8 cellular contexts compared by ENCODE assay signal in the genomic region with DNA sequence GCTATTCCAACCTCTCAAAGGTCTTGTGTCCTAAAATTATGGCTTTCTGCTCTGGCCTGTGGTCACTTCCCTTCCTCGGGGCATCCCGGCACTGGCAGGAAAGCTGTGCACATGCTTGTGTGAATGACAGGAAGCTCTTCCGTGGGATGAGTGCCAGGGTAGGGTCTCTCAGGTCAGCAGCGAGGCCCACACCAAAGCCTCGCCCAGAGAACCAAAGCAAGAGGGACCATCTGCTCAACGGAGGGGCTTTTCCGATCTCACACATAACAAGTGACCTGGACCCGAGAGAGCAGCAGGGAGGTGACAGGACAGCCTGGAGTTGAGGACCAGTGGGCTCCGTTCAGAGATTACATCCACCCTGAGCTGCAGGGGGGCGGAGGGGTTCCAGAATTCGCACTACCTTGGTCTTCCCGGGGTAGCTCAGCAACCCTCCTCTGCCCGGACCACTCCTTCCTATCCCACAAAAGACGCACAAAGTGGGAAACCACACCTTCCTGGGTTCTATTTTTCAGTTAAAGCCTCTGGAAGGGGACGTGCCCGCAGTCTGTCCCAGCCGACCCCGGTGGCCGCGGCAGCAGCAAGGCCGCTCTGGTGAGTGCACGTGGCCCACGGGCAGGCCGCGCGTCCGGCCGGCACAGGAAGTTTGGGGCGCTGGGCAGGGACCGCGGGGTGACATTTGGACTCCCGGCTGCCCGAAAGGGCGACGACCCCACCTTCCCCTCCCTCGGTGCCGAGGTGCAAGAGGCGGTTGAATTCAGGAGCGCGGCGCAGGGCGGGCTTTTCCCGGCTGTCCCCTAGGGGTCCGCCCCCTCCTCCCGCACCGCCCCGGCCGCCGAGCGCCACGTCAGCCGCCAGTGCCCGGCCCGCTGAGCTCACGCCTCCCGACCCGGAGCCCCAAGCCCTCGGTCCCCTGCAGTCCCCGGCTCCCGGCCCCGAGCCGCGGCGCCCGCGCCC. TPM values are rescaled to one million over a fixed set of nuclear protein-coding genes. Genes with fewer than 3 reads are reported as not detected.
A peak's percentile ranks its signal among the peaks of the same experiment; 100 is the strongest.
DNase-seq lines count a peak whose midpoint lies in the region; ATAC-seq and TF ChIP-seq lines count a peak whose summit lies in the region.

No MANE protein-coding gene starts in this region.

- CTCF ChIA-PET in WTC11 (lab: Charles Lee) = interaction anchor here (1.0 to 1.3 kb wide), 3 partner anchors 10 to 187 kb away, joined by 3 to 7 read pairs (median 4); a partner anchor contains a TSS

- peaks cover 1% of the 10 kb centered on the region for H3K36me3 ChIP-seq in lower lobe of right lung

- TF ChIP-seq CTCF in WTC11 (IDR thresholded peaks at IDR 0.05) (no peak), dorsolateral prefrontal cortex (IDR thresholded peaks at IDR 0.05 in 54 of 56, conservative IDR thresholded peaks at IDR 0.05 in 2 of 56; ENCODE audit: low read depth in 1 of 56, partially characterized antibody in 56 of 56) (no peak), lower lobe of right lung (IDR thresholded peaks at IDR 0.05) (no peak)

- H3K27me3 ChIP-seq in dorsolateral prefrontal cortex = no peaks in the 10 kb centered on the region
- H3K27me3 ChIP-seq in lower lobe of right lung (ENCODE audit: low read depth) = no peaks in the 10 kb centered on the region

- H3K27ac Mint-ChIP-seq in IgD-negative memory B cell (peak overlapping the region; percentile 59 to 85 (median 84)), WTC11 (peak overlapping the region; percentile 44; the same call in 1 of the 2 replicates)

- H3K9me3 ChIP-seq in lower lobe of right lung = no peaks in the 10 kb centered on the region

- H3K4me3 Mint-ChIP-seq in IgD-negative memory B cell (peak overlapping the region; percentile 82 to 94 (median 88)), WTC11 (peak overlapping the region; percentile 77)

- no peaks in the 10 kb centered on the region for H3K27me3 Mint-ChIP-seq in IgD-negative memory B cell
- no peaks in the 10 kb centered on the region; the same call in 1 of the 2 replicates for H3K27me3 Mint-ChIP-seq in WTC11 (ENCODE audit: low read depth)

- H3K4me3 ChIP-seq in dorsolateral prefrontal cortex (peak overlapping the region; percentile 60 to 87 (median 78)), lower lobe of right lung (peak overlapping the region; percentile 81)

- ATAC-seq in GM21529 (IDR thresholded peaks at IDR 0.05; ENCODE audit: unreplicated experiment) (peak; percentile 43), WTC11 (peak; percentile 60), lower lobe of right lung (peak; percentile 74 to 89)

- POLR2A ChIA-PET in WTC11 (lab: Charles Lee) = interaction anchor here (0.5 to 0.6 kb wide), 2 partner anchors 48 to 1130 kb away, joined by 3 to 9 read pairs; no protein-coding TSS in a partner anchor

- H3K36me3 Mint-ChIP-seq in IgD-negative memory B cell (peaks cover 5% of the 10 kb centered on the region), WTC11 (peaks cover 4% of the 10 kb centered on the region; the same call in 1 of the 2 replicates)

- H3K9me3 Mint-ChIP-seq in IgD-negative memory B cell (no peaks in the 10 kb centered on the region), WTC11 (no peaks in the 10 kb centered on the region)

- H3K4me1 ChIP-seq in lower lobe of right lung = peaks cover 41% of the 10 kb centered on the region

- DNase-seq in DMS53 treated with DMSO at 0.1 percent for 48 hours (lab: John Stamatoyannopoulos, UW; ENCODE audit: unreplicated experiment) = peak; percentile 19
- DNase-seq in WTC11 (ENCODE audit: low spot score) = peak; percentile 75
- peak in 7 of 10 donors; percentile 36 to 71 (median 42) for DNase-seq in dorsolateral prefrontal cortex
- DNase-seq in lower lobe of right lung = peak; percentile 71
- DNase-seq in stimulated activated CD8-positive, alpha-beta memory T cell treated with anti-CD3 and anti-CD28 coated beads, Interleukin-4, amount 100 ng/mL, for 24 hours (ENCODE audit: low read depth) = peak; percentile 37
- no peak for DNase-seq in H4 (ENCODE audit: low spot score)

- H3K4me1 Mint-ChIP-seq in IgD-negative memory B cell = peaks cover 18 to 26% (median 24%) of the 10 kb centered on the region in 3 donors
- H3K4me1 Mint-ChIP-seq in WTC11 = peaks cover 9% of the 10 kb centered on the region

- H3K27ac ChIP-seq in dorsolateral prefrontal cortex (peak overlapping the region in 35 of 59 donors; percentile 2 to 90 (median 36)), lower lobe of right lung (peak overlapping the region; percentile 68)

- intact Hi-C loops in dorsolateral prefrontal cortex (cut with DNase I) (loop anchor here (2.0 to 10.0 kb wide), 6 partner anchors 65 to 185 kb away; a partner anchor contains a TSS), lower lobe of right lung (cut with DNase I) (no loop called here)

TF ChIP-seq in WTC11, 78 proteins besides CTCF, POLR2A, EP300 and RAD21 (continues in another document):
- no peak for TF ChIP-seq NFYB (CRISPR knock-in tag; conservative IDR thresholded peaks at IDR 0.05; ENCODE audit: low read depth)
- peak; percentile 75; the same call in 1 of the 2 replicates for TF ChIP-seq NFE2L1 (CRISPR knock-in tag; IDR thresholded peaks at IDR 0.05)
- no peak for TF ChIP-seq FOXJ3 (CRISPR knock-in tag; IDR thresholded peaks at IDR 0.05; ENCODE audit: borderline replicate concordance)
- TF ChIP-seq, protein P1, sequence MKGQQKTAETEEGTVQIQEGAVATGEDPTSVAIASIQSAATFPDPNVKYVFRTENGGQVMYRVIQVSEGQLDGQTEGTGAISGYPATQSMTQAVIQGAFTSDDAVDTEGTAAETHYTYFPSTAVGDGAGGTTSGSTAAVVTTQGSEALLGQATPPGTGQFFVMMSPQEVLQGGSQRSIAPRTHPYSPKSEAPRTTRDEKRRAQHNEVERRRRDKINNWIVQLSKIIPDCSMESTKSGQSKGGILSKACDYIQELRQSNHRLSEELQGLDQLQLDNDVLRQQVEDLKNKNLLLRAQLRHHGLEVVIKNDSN (CRISPR knock-in tag; IDR thresholded peaks at IDR 0.05) = 0 out of 2 replicates have a peak, but pooled peaks have one; percentile 44
- TF ChIP-seq, protein P2, sequence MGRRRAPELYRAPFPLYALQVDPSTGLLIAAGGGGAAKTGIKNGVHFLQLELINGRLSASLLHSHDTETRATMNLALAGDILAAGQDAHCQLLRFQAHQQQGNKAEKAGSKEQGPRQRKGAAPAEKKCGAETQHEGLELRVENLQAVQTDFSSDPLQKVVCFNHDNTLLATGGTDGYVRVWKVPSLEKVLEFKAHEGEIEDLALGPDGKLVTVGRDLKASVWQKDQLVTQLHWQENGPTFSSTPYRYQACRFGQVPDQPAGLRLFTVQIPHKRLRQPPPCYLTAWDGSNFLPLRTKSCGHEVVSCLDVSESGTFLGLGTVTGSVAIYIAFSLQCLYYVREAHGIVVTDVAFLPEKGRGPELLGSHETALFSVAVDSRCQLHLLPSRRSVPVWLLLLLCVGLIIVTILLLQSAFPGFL (CRISPR knock-in tag; IDR thresholded peaks at IDR 0.05; ENCODE audit: borderline replicate concordance) = peak; percentile 79; the same call in 1 of the 2 replicates
- peak; percentile 68; the same call in 1 of the 2 replicates for TF ChIP-seq ELF4 (CRISPR knock-in tag; IDR thresholded peaks at IDR 0.05; ENCODE audit: low read depth)
- TF ChIP-seq ESRRA (CRISPR knock-in tag; IDR thresholded peaks at IDR 0.05; ENCODE audit: borderline replicate concordance) = 0 out of 2 replicates have a peak, but pooled peaks have one; percentile 23
- TF ChIP-seq, protein P3, sequence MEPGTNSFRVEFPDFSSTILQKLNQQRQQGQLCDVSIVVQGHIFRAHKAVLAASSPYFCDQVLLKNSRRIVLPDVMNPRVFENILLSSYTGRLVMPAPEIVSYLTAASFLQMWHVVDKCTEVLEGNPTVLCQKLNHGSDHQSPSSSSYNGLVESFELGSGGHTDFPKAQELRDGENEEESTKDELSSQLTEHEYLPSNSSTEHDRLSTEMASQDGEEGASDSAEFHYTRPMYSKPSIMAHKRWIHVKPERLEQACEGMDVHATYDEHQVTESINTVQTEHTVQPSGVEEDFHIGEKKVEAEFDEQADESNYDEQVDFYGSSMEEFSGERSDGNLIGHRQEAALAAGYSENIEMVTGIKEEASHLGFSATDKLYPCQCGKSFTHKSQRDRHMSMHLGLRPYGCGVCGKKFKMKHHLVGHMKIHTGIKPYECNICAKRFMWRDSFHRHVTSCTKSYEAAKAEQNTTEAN (CRISPR knock-in tag; IDR thresholded peaks at IDR 0.05) = peak; percentile 44; the same call in 1 of the 2 replicates
- TF ChIP-seq, protein P4, sequence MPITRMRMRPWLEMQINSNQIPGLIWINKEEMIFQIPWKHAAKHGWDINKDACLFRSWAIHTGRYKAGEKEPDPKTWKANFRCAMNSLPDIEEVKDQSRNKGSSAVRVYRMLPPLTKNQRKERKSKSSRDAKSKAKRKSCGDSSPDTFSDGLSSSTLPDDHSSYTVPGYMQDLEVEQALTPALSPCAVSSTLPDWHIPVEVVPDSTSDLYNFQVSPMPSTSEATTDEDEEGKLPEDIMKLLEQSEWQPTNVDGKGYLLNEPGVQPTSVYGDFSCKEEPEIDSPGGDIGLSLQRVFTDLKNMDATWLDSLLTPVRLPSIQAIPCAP (CRISPR knock-in tag; IDR thresholded peaks at IDR 0.05) = no peak
- no peak for TF ChIP-seq JUN (CRISPR knock-in tag; IDR thresholded peaks at IDR 0.05)
- peak; percentile 26; the same call in 1 of the 2 replicates for TF ChIP-seq RELA (CRISPR knock-in tag; IDR thresholded peaks at IDR 0.05; ENCODE audit: borderline replicate concordance)
- TF ChIP-seq, protein P5, sequence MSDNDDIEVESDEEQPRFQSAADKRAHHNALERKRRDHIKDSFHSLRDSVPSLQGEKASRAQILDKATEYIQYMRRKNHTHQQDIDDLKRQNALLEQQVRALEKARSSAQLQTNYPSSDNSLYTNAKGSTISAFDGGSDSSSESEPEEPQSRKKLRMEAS (CRISPR knock-in tag; IDR thresholded peaks at IDR 0.05) = peak; percentile 87
- TF ChIP-seq, protein P6, sequence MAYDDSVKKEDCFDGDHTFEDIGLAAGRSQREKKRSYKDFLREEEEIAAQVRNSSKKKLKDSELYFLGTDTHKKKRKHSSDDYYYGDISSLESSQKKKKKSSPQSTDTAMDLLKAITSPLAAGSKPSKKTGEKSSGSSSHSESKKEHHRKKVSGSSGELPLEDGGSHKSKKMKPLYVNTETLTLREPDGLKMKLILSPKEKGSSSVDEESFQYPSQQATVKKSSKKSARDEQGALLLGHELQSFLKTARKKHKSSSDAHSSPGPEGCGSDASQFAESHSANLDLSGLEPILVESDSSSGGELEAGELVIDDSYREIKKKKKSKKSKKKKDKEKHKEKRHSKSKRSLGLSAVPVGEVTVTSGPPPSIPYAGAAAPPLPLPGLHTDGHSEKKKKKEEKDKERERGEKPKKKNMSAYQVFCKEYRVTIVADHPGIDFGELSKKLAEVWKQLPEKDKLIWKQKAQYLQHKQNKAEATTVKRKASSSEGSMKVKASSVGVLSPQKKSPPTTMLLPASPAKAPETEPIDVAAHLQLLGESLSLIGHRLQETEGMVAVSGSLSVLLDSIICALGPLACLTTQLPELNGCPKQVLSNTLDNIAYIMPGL (CRISPR knock-in tag; IDR thresholded peaks at IDR 0.05) = peak; percentile 33; the same call in 1 of the 2 replicates

RNA-seq across cellular contexts. Expression of a gene that starts 1.0 kb away (rescaled TPM):
- polyA plus RNA-seq in IgD-negative memory B cell = 270 TPM
- total RNA-seq in WTC11 (2021) (141 to 149 TPM (median 147 TPM) in 3 replicates), dorsolateral prefrontal cortex (10 to 100 TPM; 15.5 to 55.1 (median 26.9) TPM), lower lobe of right lung (98.3 TPM)
- 462 and 475 TPM in 2 replicates for total RNA-seq in H4 (2014; rRNA removed; shearing (Covaris generic))
